24 cellular contexts compared by ENCODE assay signal in genomic region chr2:144914113-144914512, GRCh38.
"Had no signal": no experiment of that assay in that cellular context is flagged by ENCODE, and none has a peak within 500 bp of the region (broad histone marks: within the 10 kb centered on the region; RNA-seq: fewer than 3 reads in every experiment).

No MANE protein-coding gene starts in this region.

- H3K4me3 Mint-ChIP-seq: activated CD8-positive, alpha-beta T cell treated with anti-CD3 and anti-CD28 coated beads, Interleukin-2, amount 10 ng/mL, durations not matched to agents 7 days and 5 days; T-helper 17 cell; WTC11 had no signal

- H3K27me3 ChIP-seq: brain microvascular endothelial cell had no signal

- FAIRE-seq: RCC 7860 had no signal

- H3K36me3 ChIP-seq: brain microvascular endothelial cell had no signal

- H3K4me1 Mint-ChIP-seq: T-helper 17 cell had no signal

- ATAC-seq: activated CD8-positive, alpha-beta T cell treated with anti-CD3 and anti-CD28 coated beads, Interleukin-2, amount 10 ng/mL, durations not matched to agents 7 days and 5 days; T-helper 17 cell; WTC11 had no signal

- H3K27me3 Mint-ChIP-seq: T-helper 17 cell had no signal

- H3K27ac ChIP-seq: brain microvascular endothelial cell had no signal

- DNase-seq: activated CD4-positive, alpha-beta T cell treated with anti-CD3 and anti-CD28 coated beads for 48 hours; activated CD4-positive, alpha-beta T cell treated with anti-CD3 and anti-CD28 coated beads, Interleukin-2, amount 50 U/mL, for 4 hours; activated CD4-positive, CD25-positive, alpha-beta regulatory T cell treated with anti-CD3 and anti-CD28 coated beads, Interleukin-2, amount 50 U/mL, for 72 hours; activated CD8-positive, alpha-beta memory T cell treated with anti-CD3 and anti-CD28 coated beads, Interleukin-2, amount 50 U/mL, for 48 hours; activated CD8-positive, alpha-beta T cell treated with anti-CD3 and anti-CD28 coated beads, Interleukin-2, amount 10 ng/mL, durations not matched to agents 7 days and 5 days; activated naive CD4-positive, alpha-beta T cell treated with anti-CD3 and anti-CD28 coated beads, Interleukin-2, amount 50 U/mL, for 16 hours; activated T-cell treated with anti-CD3 and anti-CD28 coated beads, Interleukin-2, amount 50 U/mL, for 1 hour; amygdala; brain microvascular endothelial cell; caudate nucleus; KG1; NCI-H1048; NCI-H1417; NCI-H1930; NCI-H2171; NCI-H2227 treated with DMSO at 0.1 percent for 48 hours; NCI-H526; NK-92 treated with Interleukin-12 subunit alpha and Interleukin-12 subunit beta, amount 100 ng/mL, for 24 hours; OCI-M1; SHP77 treated with DMSO at 0.1 percent for 48 hours; T-helper 17 cell; T-helper 9 cell had no signal

- H3K27ac Mint-ChIP-seq: activated CD8-positive, alpha-beta T cell treated with anti-CD3 and anti-CD28 coated beads, Interleukin-2, amount 10 ng/mL, durations not matched to agents 7 days and 5 days; T-helper 17 cell; WTC11 had no signal
